ENCODE assay signal across 9 cellular contexts in the genomic region with DNA sequence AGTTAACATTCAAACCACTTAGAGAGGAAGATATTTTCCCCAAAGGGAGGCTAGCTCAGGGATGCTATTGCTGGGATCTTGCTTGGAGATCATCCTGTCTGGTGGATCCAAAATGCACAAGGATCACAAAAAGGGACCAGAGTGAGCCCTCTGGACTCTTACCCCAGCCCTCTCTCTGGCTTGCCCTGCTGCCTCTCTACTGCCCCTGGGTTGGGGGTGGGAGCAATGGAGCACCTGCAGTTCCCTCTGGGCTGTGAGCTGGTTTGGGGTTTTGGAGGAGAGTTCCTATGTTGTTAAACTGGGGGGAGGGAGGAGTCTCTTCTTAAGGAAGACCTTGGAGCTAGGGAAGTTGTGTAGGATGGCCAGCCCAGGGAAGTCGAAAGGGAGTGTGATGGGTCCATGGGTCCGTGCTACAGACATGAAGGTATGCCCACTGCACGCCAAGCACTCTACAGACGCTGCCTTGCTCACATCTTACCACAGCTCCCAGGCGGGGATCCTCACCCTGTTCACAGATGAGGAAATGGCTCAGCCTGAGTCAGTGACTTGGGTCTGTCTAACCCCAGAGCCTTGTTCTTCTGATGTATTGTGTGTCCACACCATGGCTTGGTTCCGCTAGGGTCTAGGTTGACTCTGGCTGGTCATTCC. TPM values are rescaled to one million over a fixed set of nuclear protein-coding genes. Genes with fewer than 3 reads are reported as not detected.
DNase-seq lines count a peak whose midpoint lies in the region; ATAC-seq, FAIRE-seq and TF ChIP-seq lines count a peak whose summit lies in the region.
"Had no signal": no experiment of that assay in that cellular context is flagged by ENCODE, and none has a peak within 500 bp of the region (broad histone marks: within the 10 kb centered on the region; RNA-seq: fewer than 3 reads in every experiment).

No MANE protein-coding gene starts in this region.

- H3K9me3 ChIP-seq in heart right ventricle: no peaks in the 10 kb centered on the region
- no peaks in the 10 kb centered on the region for H3K9me3 ChIP-seq in right atrium auricular region
- peaks cover 5% of the 10 kb centered on the region for H3K9me3 ChIP-seq in adipocyte (ENCODE audit: control insufficient read depth, low read length)
- no peaks in the 10 kb centered on the region for H3K9me3 ChIP-seq in neuronal stem cell (replicated peaks in 1 of 2; ENCODE audit: control insufficient read depth in 2 of 2, insufficient read depth in 1 of 2, low read depth in 1 of 2, low read length in 2 of 2)
- H3K9me3 ChIP-seq: right lobe of liver had no signal

- no peak for FAIRE-seq in HTR-8/SVneo (lab: Jason Lieb, UNC)

- H2BK120ac ChIP-seq in neuronal stem cell (ENCODE audit: low read depth, low read length): no peak overlapping the region

- no peak overlapping the region for H2AFZ ChIP-seq in neuronal stem cell (ENCODE audit: low read length)

- H2BK12ac ChIP-seq in neuronal stem cell (ENCODE audit: low read length): no peak overlapping the region

- no peak for ATAC-seq in heart right ventricle

- H3K4ac ChIP-seq in neuronal stem cell (ENCODE audit: low read length): no peak overlapping the region

- no peak overlapping the region for H3K4me2 ChIP-seq in neuronal stem cell (ENCODE audit: insufficient read depth, low read length, poor library complexity, severe bottlenecking)

- DNase-seq in heart right ventricle: no peak
- no peak for DNase-seq in right atrium auricular region (ENCODE audit: low spot score)
- no peak for DNase-seq in adipocyte (ENCODE audit: low read depth)
- no peak for DNase-seq in neuronal stem cell (ENCODE audit: low spot score)
- no peak for DNase-seq in HTR-8/SVneo (ENCODE audit: insufficient read length, low spot score)
- no peak for DNase-seq in glomerular visceral epithelial cell (ENCODE audit: extremely low spot score)
- no peak for DNase-seq in retina
- no peak for DNase-seq in NCI-H2107 (lab: John Stamatoyannopoulos, UW)

- H3K36me3 ChIP-seq in heart right ventricle (peaks cover 0 to 49% (median 27%) of the 10 kb centered on the region in 9 donors), right atrium auricular region (peaks cover 6% of the 10 kb centered on the region), adipocyte (ENCODE audit: control insufficient read depth, insufficient read depth, low read length, severe bottlenecking) (peaks cover 27% of the 10 kb centered on the region), neuronal stem cell (replicated peaks in 1 of 2; ENCODE audit: control insufficient read depth in 2 of 2, insufficient read depth in 2 of 2, low read length in 2 of 2) (no peaks in the 10 kb centered on the region)
- H3K36me3 ChIP-seq: right lobe of liver had no signal

- H2BK15ac ChIP-seq in neuronal stem cell (ENCODE audit: low read length): no peak overlapping the region

- H3K18ac ChIP-seq in neuronal stem cell (ENCODE audit: low read length): peak overlapping the region; percentile 1

- H3K14ac ChIP-seq in neuronal stem cell (ENCODE audit: low read length): no peak overlapping the region

- H4K8ac ChIP-seq in neuronal stem cell (ENCODE audit: low read depth, low read length): no peak overlapping the region

- H3K27ac ChIP-seq in heart right ventricle (peak overlapping the region in 7 of 10 donors; percentile 91 to 99 (median 95)), right atrium auricular region (peak overlapping the region in 1 of 2 donors; percentile 24), neuronal stem cell (replicated peaks; ENCODE audit: low read length) (no peak overlapping the region)
- H3K27ac ChIP-seq: right lobe of liver had no signal

- H3K79me1 ChIP-seq in neuronal stem cell (ENCODE audit: low read depth, low read length): no peaks in the 10 kb centered on the region

- TF ChIP-seq CTCF in heart right ventricle (IDR thresholded peaks at IDR 0.05) (no peak), right atrium auricular region (IDR thresholded peaks at IDR 0.05) (no peak)

- H3K9ac ChIP-seq in adipocyte (ENCODE audit: low read length) (no peak overlapping the region), neuronal stem cell (ENCODE audit: low read depth, low read length, poor library complexity) (no peak overlapping the region)

- H3K4me3 ChIP-seq in heart right ventricle (peak overlapping the region in 8 of 10 donors; percentile 16 to 97 (median 88)), right atrium auricular region (no peak overlapping the region), adipocyte (ENCODE audit: low read length) (peak overlapping the region; percentile 84), neuronal stem cell (ENCODE audit: low read length in 2 of 2) (no peak overlapping the region)
- H3K4me3 ChIP-seq: right lobe of liver had no signal

- peaks cover 0 to 40% (median 0%) of the 10 kb centered on the region in 7 donors for H3K27me3 ChIP-seq in heart right ventricle
- no peaks in the 10 kb centered on the region for H3K27me3 ChIP-seq in right atrium auricular region
- H3K27me3 ChIP-seq in adipocyte (replicated peaks; ENCODE audit: control insufficient read depth, insufficient read depth, low read length): no peaks in the 10 kb centered on the region
- H3K27me3 ChIP-seq in neuronal stem cell (ENCODE audit: control insufficient read depth in 3 of 3, insufficient read depth in 3 of 3, low read depth in 1 of 3, low read length in 3 of 3): peaks cover 0 to 25% (median 17%) of the 10 kb centered on the region in 3 experiments
- H3K27me3 ChIP-seq: right lobe of liver had no signal

- no peak overlapping the region for H3K23ac ChIP-seq in neuronal stem cell (ENCODE audit: low read depth, low read length, poor library complexity)

- WGBS in heart right ventricle, 2 donors: 58 to 72% methylated on average over 6 of the region's 6 CpGs
- no CpG with 5 or more reads among the region's 6 CpGs for WGBS in neuronal stem cell (ENCODE audit: extremely low coverage in 2 of 2, insufficient read length in 2 of 2, insufficient replicate concordance in 1 of 2), 2 donors

- H4K91ac ChIP-seq in neuronal stem cell (ENCODE audit: low read depth, low read length, poor library complexity): no peak overlapping the region

- H3K4me1 ChIP-seq in heart right ventricle: peaks cover 26 to 88% (median 79%) of the 10 kb centered on the region in 9 donors
- peaks cover 0 to 57% of the 10 kb centered on the region in 2 donors for H3K4me1 ChIP-seq in right atrium auricular region
- peaks cover 36% of the 10 kb centered on the region for H3K4me1 ChIP-seq in adipocyte (ENCODE audit: control insufficient read depth, insufficient read depth, low read length)
- peaks cover 0 to 13% of the 10 kb centered on the region in 2 donors for H3K4me1 ChIP-seq in neuronal stem cell (ENCODE audit: control insufficient read depth in 2 of 2, insufficient read depth in 1 of 2, low read depth in 1 of 2, low read length in 2 of 2)

- no peak overlapping the region for H2AK5ac ChIP-seq in neuronal stem cell (ENCODE audit: low read depth, low read length)

- intact Hi-C loops in heart right ventricle (cut with DNase I): loop anchor here in 7 of 10 donors (5.0 to 10.0 kb wide), 6 partner anchors 110 to 330 kb away; partner anchors contain the start of gene LCLAT1 (in 2 of the 7)

- no peak overlapping the region for H2BK5ac ChIP-seq in neuronal stem cell (ENCODE audit: low read length)

RNA-seq across cellular contexts. Expression of gene LBH, which starts 3.8 kb away (rescaled TPM):
- total RNA-seq in heart right ventricle (100 to 1,000 TPM; 110 to 204 (median 156) TPM), right atrium auricular region (10 to 100 TPM; 18.9 to 54.6 TPM)
- polyA plus RNA-seq in heart right ventricle: 10 to 100 TPM; 35.9 to 84.8 TPM
- polyA plus RNA-seq in neuronal stem cell (2013, experiment 1 of 2): 20.2 TPM
- polyA plus RNA-seq in neuronal stem cell (2013, experiment 2 of 2): 18.1 TPM

Comparison
In these comparisons a context has a peak if more than half of its experiments do, and no peak if none do; other contexts are left out.
1. H3K4me3 ChIP-seq: peak in heart right ventricle (8 of 10) and adipocyte (single experiment); none in right atrium auricular region (0 of 2) and neuronal stem cell (0 of 2).